Comparison of ENCODE assay signal across 23 cellular contexts in the genomic region with DNA sequence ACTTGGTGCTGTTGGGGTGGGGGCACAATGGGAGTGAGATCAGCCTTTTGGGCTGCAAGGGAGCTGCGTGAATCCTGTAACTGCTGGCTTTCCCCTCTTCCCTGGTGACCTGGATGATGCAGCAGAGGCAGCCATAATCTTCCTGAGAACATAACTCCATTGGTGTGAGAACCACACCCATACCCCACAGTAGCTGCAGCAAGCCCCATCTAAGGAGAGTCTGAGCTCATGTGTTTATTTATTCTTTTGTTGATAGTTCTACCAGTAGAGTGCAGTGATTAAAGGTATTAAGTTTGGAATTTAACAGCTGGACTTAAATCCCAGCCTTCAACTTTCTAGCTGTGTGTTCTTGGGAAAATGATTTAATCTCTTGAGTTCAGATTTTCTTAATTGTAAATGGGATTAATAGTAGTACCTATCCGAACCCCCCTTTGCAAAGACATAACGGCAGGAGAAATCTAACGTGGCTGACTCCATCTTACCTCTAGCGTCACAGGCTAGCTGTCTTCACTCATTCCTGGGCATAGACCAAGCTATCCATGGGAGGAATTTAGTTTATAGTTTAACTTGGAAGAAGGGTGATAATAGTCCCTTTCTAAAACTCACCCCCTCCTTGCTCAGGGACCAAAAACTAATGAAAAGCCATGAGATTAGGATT.
"Had no signal": no experiment of that assay in that cellular context is flagged by ENCODE, and none has a peak within 500 bp of the region (broad histone marks: within the 10 kb centered on the region; RNA-seq: fewer than 3 reads in every experiment).

No MANE protein-coding gene starts in this region.

- H3K4me3 ChIP-seq: cardiac muscle cell, Peyer's patch had no signal

- H3K27ac ChIP-seq: brain microvascular endothelial cell, cardiac muscle cell, Peyer's patch, RWPE1, WERI-Rb-1 had no signal

- H3K27me3 ChIP-seq: brain microvascular endothelial cell, cardiac muscle cell, Peyer's patch had no signal

- H3K36me3 ChIP-seq: brain microvascular endothelial cell, cardiac muscle cell, Peyer's patch, WERI-Rb-1 had no signal

- DNase-seq: activated CD4-positive, alpha-beta memory T cell treated with anti-CD3 and anti-CD28 coated beads, Interleukin-2, amount 10 ng/mL, durations not matched to agents 7 days and 5 days; activated CD4-positive, alpha-beta T cell treated with anti-CD3 and anti-CD28 coated beads for 36 hours; activated CD4-positive, alpha-beta T cell treated with anti-CD3 and anti-CD28 coated beads, Interleukin-2, amount 50 U/mL, for 1 hour; activated gamma-delta T cell; activated naive CD4-positive, alpha-beta T cell treated with anti-CD3 and anti-CD28 coated beads, Interleukin-2, amount 10 ng/mL, durations not matched to agents 7 days and 5 days; activated naive CD8-positive, alpha-beta T cell treated with anti-CD3 and anti-CD28 coated beads for 36 hours; activated T-cell treated with anti-CD3 and anti-CD28 coated beads for 4 hours; activated T-cell treated with anti-CD3 and anti-CD28 coated beads, Interleukin-2, amount 50 U/mL, for 48 hours; cerebellar nuclear complex; NCI-H146; NCI-H187 treated with DMSO at 0.1 percent for 48 hours; NCI-H2171; NCI-H526; NCI-H774; NK-92 treated with Interleukin-12 subunit alpha and Interleukin-12 subunit beta, amount 100 ng/mL, for 24 hours; Peyer's patch; SHP77 treated with DMSO at 0.1 percent for 48 hours; SW 1271; WERI-Rb-1 had no signal

- H3K9me3 ChIP-seq: Peyer's patch had no signal

- H3K4me1 ChIP-seq: Peyer's patch had no signal

- ATAC-seq: activated CD4-positive, alpha-beta T cell treated with anti-CD3 and anti-CD28 coated beads for 36 hours; activated T-helper 17 cell treated with anti-CD3 and anti-CD28 coated beads, Interleukin-2, amount 50 U/mL, for 72 hours had no signal
